ENCODE assay signal across 1 cellular context in the genomic region with DNA sequence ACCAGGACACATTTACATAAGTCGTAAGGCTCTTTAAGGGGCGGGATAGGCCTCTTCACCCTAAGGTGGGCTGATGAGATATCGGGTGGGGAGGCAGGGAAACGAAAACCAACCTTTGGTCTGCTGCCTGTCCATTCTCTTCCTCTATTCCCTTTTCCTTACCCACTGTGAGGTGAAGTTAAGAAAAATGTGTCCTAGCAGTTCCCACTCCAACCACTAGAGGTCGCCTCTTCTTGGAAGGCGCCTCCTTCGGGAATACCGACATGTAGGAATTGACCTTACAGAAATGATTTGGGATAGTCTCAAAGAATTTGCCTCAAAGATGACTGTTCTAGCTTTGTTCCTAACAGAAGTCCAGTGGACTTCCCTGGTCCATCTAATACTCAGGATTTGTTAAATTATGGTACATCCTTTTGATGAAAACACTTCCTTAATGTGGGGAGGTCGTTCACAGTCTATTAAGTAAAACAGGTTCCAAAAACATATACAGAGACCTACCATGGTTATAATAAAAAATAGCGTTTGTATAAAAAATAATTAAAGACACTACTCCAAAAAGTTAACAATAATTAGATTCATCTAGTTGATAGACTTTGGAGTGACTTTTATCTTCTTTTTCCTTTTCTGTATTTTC.
TF ChIP-seq lines count a peak whose summit lies in the region.

No MANE protein-coding gene starts in this region.

TF ChIP-seq in H1, 55 proteins besides CTCF, POLR2A, EP300 and RAD21:
- TF ChIP-seq, protein P1, sequence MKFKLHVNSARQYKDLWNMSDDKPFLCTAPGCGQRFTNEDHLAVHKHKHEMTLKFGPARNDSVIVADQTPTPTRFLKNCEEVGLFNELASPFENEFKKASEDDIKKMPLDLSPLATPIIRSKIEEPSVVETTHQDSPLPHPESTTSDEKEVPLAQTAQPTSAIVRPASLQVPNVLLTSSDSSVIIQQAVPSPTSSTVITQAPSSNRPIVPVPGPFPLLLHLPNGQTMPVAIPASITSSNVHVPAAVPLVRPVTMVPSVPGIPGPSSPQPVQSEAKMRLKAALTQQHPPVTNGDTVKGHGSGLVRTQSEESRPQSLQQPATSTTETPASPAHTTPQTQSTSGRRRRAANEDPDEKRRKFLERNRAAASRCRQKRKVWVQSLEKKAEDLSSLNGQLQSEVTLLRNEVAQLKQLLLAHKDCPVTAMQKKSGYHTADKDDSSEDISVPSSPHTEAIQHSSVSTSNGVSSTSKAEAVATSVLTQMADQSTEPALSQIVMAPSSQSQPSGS (IDR thresholded peaks at IDR 0.05; ENCODE audit: low read length): no peak
- TF ChIP-seq SIRT6 (IDR thresholded peaks at IDR 0.05; ENCODE audit: low read length) (no peak), TEAD4 (IDR thresholded peaks at IDR 0.05; ENCODE audit: low read depth, low read length) (0 out of 2 replicates have a peak, but pooled peaks have one; percentile 8), POU5F1 (IDR thresholded peaks at IDR 0.05; ENCODE audit: low read depth, low read length) (no peak)
